17 cellular contexts compared by ENCODE assay signal in genomic region chr1:235736263-235736662, GRCh38.
DNase-seq lines count a peak whose midpoint lies in the region; ATAC-seq and TF ChIP-seq lines count a peak whose summit lies in the region.
"Had no signal": no experiment of that assay in that cellular context is flagged by ENCODE, and none has a peak within 500 bp of the region (broad histone marks: within the 10 kb centered on the region; RNA-seq: fewer than 3 reads in every experiment).

No MANE protein-coding gene starts in this region.

- POLR2A ChIA-PET in HEK293T (lab: Yijun Ruan, JAX): no interaction called here

- ATAC-seq in activated CD8-positive, alpha-beta memory T cell treated with anti-CD3 and anti-CD28 coated beads, Interleukin-2, amount 10 ng/mL, durations not matched to agents 7 days and 5 days: no peak
- ATAC-seq in HG03432 (IDR thresholded peaks at IDR 0.05; ENCODE audit: unreplicated experiment): no peak
- ATAC-seq: GM12878, HCT116, T-cell had no signal

- H3K4me1 Mint-ChIP-seq in activated CD8-positive, alpha-beta memory T cell treated with anti-CD3 and anti-CD28 coated beads, Interleukin-2, amount 10 ng/mL, durations not matched to agents 7 days and 5 days: peaks cover 7% of the 10 kb centered on the region

- H3K27ac Mint-ChIP-seq in activated CD8-positive, alpha-beta memory T cell treated with anti-CD3 and anti-CD28 coated beads, Interleukin-2, amount 10 ng/mL, durations not matched to agents 7 days and 5 days: peak overlapping the region; percentile 16
- H3K27ac Mint-ChIP-seq: T-cell had no signal

- peaks cover 29% of the 10 kb centered on the region for H3K36me3 Mint-ChIP-seq in activated CD8-positive, alpha-beta memory T cell treated with anti-CD3 and anti-CD28 coated beads, Interleukin-2, amount 10 ng/mL, durations not matched to agents 7 days and 5 days

- no peak overlapping the region for H3K4me3 Mint-ChIP-seq in activated CD8-positive, alpha-beta memory T cell treated with anti-CD3 and anti-CD28 coated beads, Interleukin-2, amount 10 ng/mL, durations not matched to agents 7 days and 5 days
- H3K4me3 Mint-ChIP-seq: T-cell had no signal

- CTCF ChIA-PET in activated CD8-positive, alpha-beta memory T cell treated with anti-CD3 and anti-CD28 coated beads, Interleukin-2, amount 10 ng/mL, durations not matched to agents 7 days and 5 days (lab: Charles Lee): no interaction called here
- CTCF ChIA-PET in HEK293T (lab: Yijun Ruan, JAX): no interaction called here

- peak overlapping the region; percentile 2 for H3K27ac ChIP-seq in epithelial cell of prostate
- H3K27ac ChIP-seq: SJSA1 had no signal

- H3K9me3 Mint-ChIP-seq in activated CD8-positive, alpha-beta memory T cell treated with anti-CD3 and anti-CD28 coated beads, Interleukin-2, amount 10 ng/mL, durations not matched to agents 7 days and 5 days (ENCODE audit: low read depth): no peaks in the 10 kb centered on the region
- H3K9me3 Mint-ChIP-seq: T-cell had no signal

- no peaks in the 10 kb centered on the region for H3K27me3 Mint-ChIP-seq in activated CD8-positive, alpha-beta memory T cell treated with anti-CD3 and anti-CD28 coated beads, Interleukin-2, amount 10 ng/mL, durations not matched to agents 7 days and 5 days
- H3K27me3 Mint-ChIP-seq: T-cell had no signal

- DNase-seq in activated CD8-positive, alpha-beta memory T cell treated with anti-CD3 and anti-CD28 coated beads, Interleukin-2, amount 10 ng/mL, durations not matched to agents 7 days and 5 days: no peak
- DNase-seq in activated CD8-positive, alpha-beta memory T cell treated with anti-CD3 and anti-CD28 coated beads, Interleukin-2, amount 50 U/mL, for 48 hours: no peak
- no peak for DNase-seq in HEK293T (ENCODE audit: extremely low spot score)
- no peak for DNase-seq in epithelial cell of prostate (ENCODE audit: low read depth, low spot score)
- DNase-seq in DMS 273 (lab: John Stamatoyannopoulos, UW; ENCODE audit: unreplicated experiment): no peak
- DNase-seq in SK-N-DZ (ENCODE audit: low spot score): no peak
- DNase-seq: Calu3, DMS79 treated with DMSO at 0.1 percent for 48 hours, NCI-H1092, NCI-H2107, NCI-H2227 treated with DMSO at 0.1 percent for 48 hours, NCI-H524, T-cell had no signal

TF ChIP-seq in HEK293T, 16 proteins besides CTCF, POLR2A, EP300 and RAD21:
- TF ChIP-seq FOXK2 (IDR thresholded peaks at IDR 0.05) (no peak), NFRKB (IDR thresholded peaks at IDR 0.05) (no peak), FOXA1 (IDR thresholded peaks at IDR 0.05) (no peak), ELF4 (IDR thresholded peaks at IDR 0.05) (no peak), CTBP1 (IDR thresholded peaks at IDR 0.05; ENCODE audit: borderline replicate concordance) (peak; percentile 55; the same call in 1 of the 2 replicates)
